In genomic region chr2:219517954-219518778, GRCh38 we compare ENCODE assay signal across 23 cellular contexts. TPM values are rescaled to one million over a fixed set of nuclear protein-coding genes. Genes with fewer than 3 reads are reported as not detected.
"Had no signal": no experiment of that assay in that cellular context is flagged by ENCODE, and none has a peak within 500 bp of the region (broad histone marks: within the 10 kb centered on the region; RNA-seq: fewer than 3 reads in every experiment).

No MANE protein-coding gene starts in this region.

- H3K27ac ChIP-seq: prostate gland, right atrium auricular region, thyroid gland, uterus had no signal

- H3K4me3 Mint-ChIP-seq: activated CD4-positive, alpha-beta T cell treated with anti-CD3 and anti-CD28 coated beads, Interleukin-2, amount 10 ng/mL, durations not matched to agents 7 days and 5 days; activated CD8-positive, alpha-beta T cell treated with anti-CD3 and anti-CD28 coated beads, Interleukin-2, amount 10 ng/mL, durations not matched to agents 7 days and 5 days; activated naive CD4-positive, alpha-beta T cell treated with anti-CD3 and anti-CD28 coated beads, Interleukin-2, amount 10 ng/mL, durations not matched to agents 7 days and 5 days; activated naive CD8-positive, alpha-beta T cell treated with anti-CD3 and anti-CD28 coated beads, Interleukin-2, amount 50 U/mL, for 24 hours; mesothelial cell of epicardium had no signal

- H3K4me3 ChIP-seq: lung, prostate gland, right atrium auricular region, thyroid gland, uterus had no signal

- H3K27me3 ChIP-seq: right atrium auricular region, uterus had no signal

- ATAC-seq: activated CD4-positive, CD25-positive, alpha-beta regulatory T cell treated with anti-CD3 and anti-CD28 coated beads, Interleukin-2, amount 50 U/mL, for 24 hours; activated CD8-positive, alpha-beta T cell treated with anti-CD3 and anti-CD28 coated beads, Interleukin-2, amount 10 ng/mL, durations not matched to agents 7 days and 5 days; activated naive CD8-positive, alpha-beta T cell treated with anti-CD3 and anti-CD28 coated beads, Interleukin-2, amount 50 U/mL, for 24 hours; left lobe of liver had no signal

- H3K9me3 ChIP-seq: prostate gland, right atrium auricular region, thyroid gland, uterus had no signal

- H3K27ac Mint-ChIP-seq: activated CD4-positive, alpha-beta T cell treated with anti-CD3 and anti-CD28 coated beads, Interleukin-2, amount 10 ng/mL, durations not matched to agents 7 days and 5 days; activated CD8-positive, alpha-beta T cell treated with anti-CD3 and anti-CD28 coated beads, Interleukin-2, amount 10 ng/mL, durations not matched to agents 7 days and 5 days; activated naive CD4-positive, alpha-beta T cell treated with anti-CD3 and anti-CD28 coated beads, Interleukin-2, amount 10 ng/mL, durations not matched to agents 7 days and 5 days; activated naive CD8-positive, alpha-beta T cell treated with anti-CD3 and anti-CD28 coated beads, Interleukin-2, amount 50 U/mL, for 24 hours; mesothelial cell of epicardium had no signal

- H3K36me3 ChIP-seq: prostate gland, right atrium auricular region, thyroid gland, uterus had no signal

- DNase-seq: activated CD4-positive, alpha-beta T cell treated with anti-CD3 and anti-CD28 coated beads, Interleukin-2, amount 10 ng/mL, durations not matched to agents 7 days and 5 days; activated CD8-positive, alpha-beta T cell treated with anti-CD3 and anti-CD28 coated beads, Interleukin-2, amount 10 ng/mL, durations not matched to agents 7 days and 5 days; activated effector memory CD4-positive, alpha-beta T cell treated with Interleukin-2 at 50 U/mL for 16 hours; activated naive CD4-positive, alpha-beta T cell treated with anti-CD3 and anti-CD28 coated beads, Interleukin-2, amount 10 ng/mL, durations not matched to agents 7 days and 5 days; activated naive CD8-positive, alpha-beta T cell treated with anti-CD3 and anti-CD28 coated beads, Interleukin-2, amount 50 U/mL, for 24 hours; activated T-cell treated with anti-CD3 and anti-CD28 coated beads, Interleukin-2, amount 50 U/mL, for 48 hours; aorta; cerebellar nuclear complex; cortex of kidney; head of caudate nucleus; kidney; stimulated activated CD4-positive, alpha-beta T cell treated with anti-CD3 and anti-CD28 coated beads, Interleukin-2, amount 100 ng/mL, for 24 hours; stimulated activated naive CD4-positive, alpha-beta T cell treated with Interleukin-2 at 50 U/mL for 16 hours; thyroid gland; uterus had no signal

- H3K36me3 Mint-ChIP-seq: activated naive CD4-positive, alpha-beta T cell treated with anti-CD3 and anti-CD28 coated beads, Interleukin-2, amount 10 ng/mL, durations not matched to agents 7 days and 5 days; mesothelial cell of epicardium had no signal

RNA-seq across cellular contexts. Expression of gene ASIC4, which starts 3.9 kb away (rescaled TPM):
- total RNA-seq: activated CD4-positive, alpha-beta T cell treated with anti-CD3 and anti-CD28 coated beads, Interleukin-2, amount 10 ng/mL, durations not matched to agents 7 days and 5 days; activated CD8-positive, alpha-beta T cell treated with anti-CD3 and anti-CD28 coated beads, Interleukin-2, amount 10 ng/mL, durations not matched to agents 7 days and 5 days; kidney; osteoblast; right atrium auricular region; subcutaneous adipose tissue; thyroid gland had no signal

RNA-seq across cellular contexts. Expression of gene OBSL1, which starts 53.2 kb away (rescaled TPM):
- total RNA-seq: activated CD4-positive, alpha-beta T cell treated with anti-CD3 and anti-CD28 coated beads, Interleukin-2, amount 10 ng/mL, durations not matched to agents 7 days and 5 days had no signal
